Comparison of ENCODE assay signal across 9 cellular contexts in the genomic region with DNA sequence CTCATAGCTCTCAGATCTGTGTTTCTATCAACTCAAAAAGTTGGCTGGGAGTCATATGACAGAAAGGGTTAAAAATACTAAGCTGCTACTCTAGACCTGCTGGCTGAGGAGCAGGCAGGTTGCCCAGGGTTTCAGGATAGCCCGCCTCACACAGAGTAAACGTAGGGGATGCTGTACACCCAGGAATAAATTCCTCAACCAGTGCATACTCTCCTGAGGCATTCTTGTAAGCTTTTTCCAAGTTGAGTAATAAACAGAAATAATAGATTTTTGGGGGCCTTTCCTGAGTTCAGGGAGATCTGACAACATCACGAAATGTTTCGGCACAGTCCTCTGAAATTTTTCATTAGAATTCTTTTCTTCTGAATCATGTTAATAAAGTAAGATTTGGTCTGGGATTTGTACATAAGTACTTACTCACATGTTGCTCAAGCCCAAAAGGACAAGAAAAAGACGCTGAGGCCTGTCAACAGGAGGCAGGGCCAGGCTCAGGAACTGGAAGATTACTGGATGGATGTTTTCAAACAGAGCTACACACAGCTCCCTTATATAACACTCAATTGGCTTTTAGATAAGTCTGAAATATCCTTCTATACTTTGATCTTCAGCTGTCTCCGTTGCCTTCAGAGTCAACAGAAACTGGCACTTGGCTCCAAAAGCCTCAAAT. TPM values are rescaled to one million over a fixed set of nuclear protein-coding genes. Genes with fewer than 3 reads are reported as not detected.
DNase-seq lines count a peak whose midpoint lies in the region; ATAC-seq, FAIRE-seq and TF ChIP-seq lines count a peak whose summit lies in the region.
"Had no signal": no experiment of that assay in that cellular context is flagged by ENCODE, and none has a peak within 500 bp of the region (broad histone marks: within the 10 kb centered on the region; RNA-seq: fewer than 3 reads in every experiment).

No MANE protein-coding gene starts in this region.

- peak overlapping the region in 3 of 5 experiments; percentile 3 to 92 (median 82) for H3K27ac Mint-ChIP-seq in brain

- no peaks in the 10 kb centered on the region for H3K9me3 ChIP-seq in small intestine (ENCODE audit: control insufficient read depth, low read depth)

- H3K36me3 Mint-ChIP-seq in brain, result peaks cover 18% of the 10 kb centered on the region

- no peak for FAIRE-seq in small intestine (lab: Jason Lieb, UNC)

- ATAC-seq in HG03045 (IDR thresholded peaks at IDR 0.05; ENCODE audit: unreplicated experiment) (no peak), HG03342 (IDR thresholded peaks at IDR 0.05; ENCODE audit: unreplicated experiment) (no peak), GM21360 (IDR thresholded peaks at IDR 0.05; ENCODE audit: unreplicated experiment) (no peak)

- H3K27me3 Mint-ChIP-seq in brain, result peaks cover 59% of the 10 kb centered on the region

- peaks cover 30% of the 10 kb centered on the region for H3K4me1 Mint-ChIP-seq in brain

- peak overlapping the region in 1 of 5 experiments; percentile 22 for H3K4me3 Mint-ChIP-seq in brain

- peaks cover 3 to 5% of the 10 kb centered on the region in 2 donors for H3K4me1 ChIP-seq in small intestine (ENCODE audit: control insufficient read depth in 2 of 2, insufficient read depth in 1 of 2, low read depth in 1 of 2, low read length in 1 of 2)

- DNase-seq in HFF-Myc (ENCODE audit: extremely low read depth, low read depth) (peak; percentile 75), iris pigment epithelial cell (ENCODE audit: low read depth) (peak; percentile 98), small intestine (peak; percentile 49), hippocampal formation (lab: John Stamatoyannopoulos, UW) (no peak)
- DNase-seq: activated CD8-positive, alpha-beta memory T cell treated with anti-CD3 and anti-CD28 coated beads for 24 hours had no signal

- H3K9me3 Mint-ChIP-seq in brain, result peaks cover 8 to 20% (median 17%) of the 10 kb centered on the region in 5 experiments

- no peak for TF ChIP-seq CTCF in HFF-Myc (IDR thresholded peaks at IDR 0.05; ENCODE audit: low read depth, low read length, missing control alignments)
- no peak for TF ChIP-seq CTCF in brain (conservative IDR thresholded peaks at IDR 0.05)

- peak overlapping the region in 1 of 2 donors; percentile 68 for H3K27ac ChIP-seq in small intestine (ENCODE audit: low read depth in 1 of 2, low read length in 1 of 2)

- no peaks in the 10 kb centered on the region for H3K36me3 ChIP-seq in small intestine (ENCODE audit: control insufficient read depth in 2 of 2, insufficient read depth in 2 of 2, low read length in 2 of 2)

- WGBS in small intestine, 3 donors, result 24 to 42% (median 41%) methylated on average over 6 of the region's 6 CpGs

- no peaks in the 10 kb centered on the region for H3K27me3 ChIP-seq in small intestine (ENCODE audit: control insufficient read depth in 2 of 2, insufficient read depth in 2 of 2, low read length in 2 of 2)

- no peak overlapping the region for H3K4me3 ChIP-seq in HFF-Myc (replicated peaks; ENCODE audit: low read depth, low read length)
- no peak overlapping the region for H3K4me3 ChIP-seq in small intestine (ENCODE audit: low read depth in 1 of 2, low read length in 2 of 2)

RNA-seq across cellular contexts. Expression of gene TGFBR3, which starts 41.0 kb away (rescaled TPM):
- polyA plus RNA-seq in brain (ENCODE audit: insufficient read depth, low read depth, low replicate concordance), result 4.0 TPM
- 10 to 100 TPM in 1 of 3 donors, 1 to 10 TPM in 1, under 1 TPM in 1; 0.45 to 20.0 (median 1.1) TPM for polyA plus RNA-seq in small intestine

Comparison
In these comparisons a context has a peak if more than half of its experiments do, and no peak if none do; other contexts are left out.
1. DNase-seq: peak in HFF-Myc (single experiment), iris pigment epithelial cell (single experiment) and small intestine (single experiment); none in hippocampal formation (0 of 2).